Comparison of ENCODE assay signal across 8 cellular contexts in genomic region chr9:96612105-96612965, GRCh38. TPM values are rescaled to one million over a fixed set of nuclear protein-coding genes. Genes with fewer than 3 reads are reported as not detected.
DNase-seq lines count a peak whose midpoint lies in the region; ATAC-seq and TF ChIP-seq lines count a peak whose summit lies in the region.

No MANE protein-coding gene starts in this region.

- TF ChIP-seq CTCF in CD4-positive, alpha-beta T cell (IDR thresholded peaks at IDR 0.05) = no peak

- CTCF ChIA-PET in CD4-positive, alpha-beta T cell (lab: Charles Lee) = interaction anchor here (1.0 kb wide), 1 partner anchor 46 kb away, joined by 3 read pairs; no protein-coding TSS in a partner anchor
- CTCF ChIA-PET in activated CD4-positive, alpha-beta memory T cell treated with anti-CD3 and anti-CD28 coated beads for 36 hours (lab: Charles Lee) = interaction anchor here (1.3 kb wide), 1 partner anchor 170 kb away, joined by 3 read pairs; no protein-coding TSS in a partner anchor

- H3K4me1 Mint-ChIP-seq in CD4-positive, alpha-beta T cell (ENCODE audit: low read depth) = no peaks in the 10 kb centered on the region
- no peaks in the 10 kb centered on the region for H3K4me1 Mint-ChIP-seq in activated CD4-positive, alpha-beta memory T cell treated with anti-CD3 and anti-CD28 coated beads for 36 hours (ENCODE audit: low read depth)

- no peak for ATAC-seq in CD4-positive, alpha-beta T cell (ENCODE audit: poor library complexity)
- ATAC-seq in GM19397 (IDR thresholded peaks at IDR 0.05; ENCODE audit: unreplicated experiment) = no peak

- H3K9me3 ChIP-seq in CD4-positive, alpha-beta T cell (ENCODE audit: control insufficient read depth, low read length) = no peaks in the 10 kb centered on the region

- peaks cover 39% of the 10 kb centered on the region for H3K27me3 ChIP-seq in CD4-positive, alpha-beta T cell (ENCODE audit: control insufficient read depth, insufficient read depth, low read length)

- no peak overlapping the region for H3K27ac Mint-ChIP-seq in CD4-positive, alpha-beta T cell
- no peak overlapping the region for H3K27ac Mint-ChIP-seq in activated CD4-positive, alpha-beta memory T cell treated with anti-CD3 and anti-CD28 coated beads for 36 hours

- H3K27me3 Mint-ChIP-seq in CD4-positive, alpha-beta T cell = peaks cover 69% of the 10 kb centered on the region
- peaks cover 39% of the 10 kb centered on the region for H3K27me3 Mint-ChIP-seq in activated CD4-positive, alpha-beta memory T cell treated with anti-CD3 and anti-CD28 coated beads for 36 hours

- intact Hi-C loops in head of caudate nucleus (cut with DNase I) = no loop called here
- intact Hi-C loops in CD4-positive, alpha-beta T cell (cut with DNase I, micrococcal nuclease) = no loop called here
- intact Hi-C loops in activated CD4-positive, alpha-beta memory T cell treated with anti-CD3 and anti-CD28 coated beads for 36 hours (cut with micrococcal nuclease) = no loop called here

- POLR2A ChIA-PET in CD4-positive, alpha-beta T cell (lab: Charles Lee) = no interaction called here
- POLR2A ChIA-PET in activated CD4-positive, alpha-beta memory T cell treated with anti-CD3 and anti-CD28 coated beads for 36 hours (lab: Charles Lee) = no interaction called here

- no peaks in the 10 kb centered on the region for H3K36me3 Mint-ChIP-seq in CD4-positive, alpha-beta T cell (ENCODE audit: low read depth)
- H3K36me3 Mint-ChIP-seq in activated CD4-positive, alpha-beta memory T cell treated with anti-CD3 and anti-CD28 coated beads for 36 hours = no peaks in the 10 kb centered on the region

- DNase-seq in HK-2 (ENCODE audit: unreplicated experiment) (peak; percentile 25), SW480 (ENCODE audit: low spot score) (peak; percentile 42), head of caudate nucleus (peak; percentile 65 to 96 (median 87)), putamen (ENCODE audit: low spot score) (peak; percentile 95)
- no peak for DNase-seq in CD4-positive, alpha-beta T cell
- DNase-seq in NK-92 treated with Interleukin-12 subunit alpha and Interleukin-12 subunit beta, amount 100 ng/mL, for 24 hours (lab: John Stamatoyannopoulos, UW) = no peak
- DNase-seq in activated CD4-positive, alpha-beta memory T cell treated with anti-CD3 and anti-CD28 coated beads for 36 hours = no peak

- H3K27ac ChIP-seq in CD4-positive, alpha-beta T cell (ENCODE audit: low read depth, low read length) = no peak overlapping the region

- no peaks in the 10 kb centered on the region for H3K9me3 Mint-ChIP-seq in CD4-positive, alpha-beta T cell
- no peaks in the 10 kb centered on the region for H3K9me3 Mint-ChIP-seq in activated CD4-positive, alpha-beta memory T cell treated with anti-CD3 and anti-CD28 coated beads for 36 hours

- no peak overlapping the region for H3K4me3 Mint-ChIP-seq in CD4-positive, alpha-beta T cell
- H3K4me3 Mint-ChIP-seq in activated CD4-positive, alpha-beta memory T cell treated with anti-CD3 and anti-CD28 coated beads for 36 hours = no peak overlapping the region

RNA-seq across cellular contexts. Expression of gene CDC14B, which starts 7.3 kb away (rescaled TPM):
- 1 to 10 TPM; 3.5 TPM for total RNA-seq in CD4-positive, alpha-beta T cell
- total RNA-seq in activated CD4-positive, alpha-beta memory T cell treated with anti-CD3 and anti-CD28 coated beads for 36 hours = 1 to 10 TPM; 2.3 to 2.8 TPM

RNA-seq across cellular contexts. Expression of gene PRXL2C, which starts 42.8 kb away (rescaled TPM):
- total RNA-seq in CD4-positive, alpha-beta T cell = 10 to 100 TPM; 25.0 to 25.4 TPM
- total RNA-seq in activated CD4-positive, alpha-beta memory T cell treated with anti-CD3 and anti-CD28 coated beads for 36 hours = 10 to 100 TPM in 1 of 2 experiments, 1 to 10 TPM in 1; 10.0 to 11.4 TPM

Comparison
In these comparisons a context has a peak if more than half of its experiments do, and no peak if none do; other contexts are left out.
1. DNase-seq: peak in HK-2 (single experiment), SW480 (single experiment), head of caudate nucleus (42 of 42) and putamen (single experiment); none in CD4-positive, alpha-beta T cell (0 of 10), NK-92 treated with Interleukin-12 subunit alpha and Interleukin-12 subunit beta, amount 100 ng/mL, for 24 hours (single experiment) and activated CD4-positive, alpha-beta memory T cell treated with anti-CD3 and anti-CD28 coated beads for 36 hours (single experiment).